In the genomic region with DNA sequence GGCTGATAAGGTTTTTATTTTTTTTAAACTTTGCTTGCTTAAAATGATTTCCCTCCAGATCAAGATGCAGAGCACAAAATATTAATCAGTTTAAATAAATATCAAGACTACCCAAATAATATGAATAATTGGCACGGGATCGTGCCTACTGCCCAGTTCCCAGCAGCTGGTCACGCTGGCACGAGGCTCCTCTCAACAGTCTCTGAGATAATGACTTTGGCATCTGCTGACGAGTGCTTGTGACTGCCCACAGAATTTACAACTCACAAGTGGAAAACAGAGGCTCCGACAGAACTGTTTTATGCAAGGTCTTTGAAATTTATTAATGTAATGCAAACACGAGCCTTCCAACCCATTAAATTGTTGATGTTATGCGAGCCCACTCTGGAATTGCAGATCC, we compare ENCODE assay signal across 22 cellular contexts.
A peak's percentile ranks its signal among the peaks of the same experiment; 100 is the strongest.
DNase-seq lines count a peak whose midpoint lies in the region; ATAC-seq lines count a peak whose summit lies in the region.
"Had no signal": no experiment of that assay in that cellular context is flagged by ENCODE, and none has a peak within 500 bp of the region (broad histone marks: within the 10 kb centered on the region; RNA-seq: fewer than 3 reads in every experiment).

No MANE protein-coding gene starts in this region.

- DNase-seq in GM23248 (peak; percentile 2), NCI-H526 (lab: John Stamatoyannopoulos, UW) (peak; percentile 89 to 92), head of caudate nucleus (peak in 39 of 42 donors; percentile 17 to 87 (median 59)), pons (ENCODE audit: low spot score) (peak; percentile 76), kidney glomerular epithelial cell (lab: John Stamatoyannopoulos, UW) (no peak), SW 1271 (lab: John Stamatoyannopoulos, UW) (no peak)
- DNase-seq: activated CD4-positive, alpha-beta T cell treated with anti-CD3 and anti-CD28 coated beads for 4 hours; activated naive CD8-positive, alpha-beta T cell treated with anti-CD3 and anti-CD28 coated beads for 36 hours; body of pancreas; endodermal cell; mucosa of descending colon; NCI-H1930; NCI-H82; OCI-M1; T-helper 1 cell had no signal

- H3K27ac ChIP-seq in GM23248: no peak overlapping the region
- H3K27ac ChIP-seq: body of pancreas, C4-2B had no signal

- no peak overlapping the region for H3K4me2 ChIP-seq in GM23248 (ENCODE audit: unreplicated experiment)
- H3K4me2 ChIP-seq: GM23338 had no signal

- H2AFZ ChIP-seq in GM23248: no peak overlapping the region

- H3K9me3 ChIP-seq in GM23248 (ENCODE audit: low read depth): no peaks in the 10 kb centered on the region
- H3K9me3 ChIP-seq: body of pancreas had no signal

- no peak overlapping the region for H3K4me3 ChIP-seq in GM23248
- H3K4me3 ChIP-seq: body of pancreas, GM12878, GM23338, mucosa of descending colon had no signal

- ATAC-seq in HG02763 (IDR thresholded peaks at IDR 0.05; ENCODE audit: unreplicated experiment): no peak
- no peak for ATAC-seq in HG02884 (IDR thresholded peaks at IDR 0.05; ENCODE audit: unreplicated experiment)
- ATAC-seq: activated T-helper 17 cell treated with anti-CD3 and anti-CD28 coated beads, Interleukin-2, amount 50 U/mL, for 72 hours; body of pancreas; GM12878; GM23338; left lobe of liver; mucosa of descending colon had no signal

- intact Hi-C loops in head of caudate nucleus (cut with DNase I): no loop called here

- no peaks in the 10 kb centered on the region for H3F3A ChIP-seq in GM23248 (ENCODE audit: insufficient read depth)

- no peak overlapping the region for H3K9ac ChIP-seq in GM23248

- no peaks in the 10 kb centered on the region for H3K27me3 ChIP-seq in GM23248 (replicated peaks; ENCODE audit: insufficient read depth)
- H3K27me3 ChIP-seq: body of pancreas had no signal

- in situ Hi-C loops in GM23248 (cut with MboI): no loop called here

- no peaks in the 10 kb centered on the region for H3K4me1 ChIP-seq in GM23248 (ENCODE audit: insufficient read depth)
- H3K4me1 ChIP-seq: body of pancreas had no signal

- no peaks in the 10 kb centered on the region for H3K79me2 ChIP-seq in GM23248 (ENCODE audit: insufficient read depth)

- WGBS in GM23248 (ENCODE audit: low coverage in 1 of 2, low lambda C conversion rate in 2 of 2, missing lambda C conversion rate in 2 of 2), 2 experiments: 3 to 6% methylated on average over 8 of the region's 8 CpGs

- no peaks in the 10 kb centered on the region for H3K36me3 ChIP-seq in GM23248 (ENCODE audit: low read depth)

- no peaks in the 10 kb centered on the region for H3K9me2 ChIP-seq in GM23248 (ENCODE audit: insufficient read depth)

- H4K20me1 ChIP-seq in GM23248 (ENCODE audit: insufficient read depth): no peaks in the 10 kb centered on the region

Comparison
In these comparisons a context has a peak if more than half of its experiments do, and no peak if none do; other contexts are left out.
1. DNase-seq: peak in GM23248 (single experiment), NCI-H526 (2 of 2), head of caudate nucleus (39 of 42) and pons (single experiment); none in kidney glomerular epithelial cell (single experiment) and SW 1271 (0 of 2).